26 cellular contexts compared by ENCODE assay signal in genomic region chr13:20093946-20094345, GRCh38.
"Had no signal": no experiment of that assay in that cellular context is flagged by ENCODE, and none has a peak within 500 bp of the region (broad histone marks: within the 10 kb centered on the region; RNA-seq: fewer than 3 reads in every experiment).

No MANE protein-coding gene starts in this region.

- H3K36me3 Mint-ChIP-seq: naive B cell; natural killer cell; stimulated activated effector memory CD8-positive, alpha-beta T cell treated with anti-CD3 and anti-CD28 coated beads, Interleukin-12 subunit alpha, Interleukin-12 subunit beta, amount 100 ng/mL, for 72 hours had no signal

- H3K27ac Mint-ChIP-seq: naive B cell; natural killer cell; nephron progenitor cell; neural progenitor cell; stimulated activated effector memory CD8-positive, alpha-beta T cell treated with anti-CD3 and anti-CD28 coated beads, Interleukin-12 subunit alpha, Interleukin-12 subunit beta, amount 100 ng/mL, for 72 hours; stimulated activated naive CD8-positive, alpha-beta T cell treated with anti-CD3 and anti-CD28 coated beads, Interleukin-15, Interleukin-2, amounts not matched to agents 100 ng/mL and 50 ng/mL, for 24 hours had no signal

- H3K9me3 ChIP-seq: left lung, lower lobe of right lung, neutrophil, spleen, suprapubic skin, thoracic aorta, tibial artery, upper lobe of right lung had no signal

- H3K4me2 ChIP-seq: hepatocyte, neural progenitor cell had no signal

- H3K4me1 Mint-ChIP-seq: naive B cell; natural killer cell; stimulated activated effector memory CD8-positive, alpha-beta T cell treated with anti-CD3 and anti-CD28 coated beads, Interleukin-12 subunit alpha, Interleukin-12 subunit beta, amount 100 ng/mL, for 72 hours had no signal

- H3K4me3 Mint-ChIP-seq: naive B cell; natural killer cell; nephron progenitor cell; neural progenitor cell; stimulated activated effector memory CD8-positive, alpha-beta T cell treated with anti-CD3 and anti-CD28 coated beads, Interleukin-12 subunit alpha, Interleukin-12 subunit beta, amount 100 ng/mL, for 72 hours; stimulated activated naive CD8-positive, alpha-beta T cell treated with anti-CD3 and anti-CD28 coated beads, Interleukin-15, Interleukin-2, amounts not matched to agents 100 ng/mL and 50 ng/mL, for 24 hours had no signal

- DNase-seq: islet precursor cell; left cardiac atrium; left lung; lower lobe of right lung; mammary epithelial cell; mesenchymal stem cell; naive B cell; natural killer cell; nephron progenitor cell; occipital lobe; right cardiac atrium; spleen; stimulated activated CD4-positive, alpha-beta T cell treated with anti-CD3 and anti-CD28 coated beads, Interleukin-4, amount 100 ng/mL, for 24 hours; stimulated activated naive CD4-positive, alpha-beta T cell; tibial artery; upper lobe of right lung had no signal

- H3K27me3 Mint-ChIP-seq: stimulated activated naive CD8-positive, alpha-beta T cell treated with anti-CD3 and anti-CD28 coated beads, Interleukin-15, Interleukin-2, amounts not matched to agents 100 ng/mL and 50 ng/mL, for 24 hours had no signal

- H3K27ac ChIP-seq: hepatocyte, left lung, lower lobe of right lung, neural progenitor cell, neutrophil, parathyroid adenoma, skin epidermis, spleen, suprapubic skin, thoracic aorta, tibial artery, upper lobe of right lung had no signal

- H2AFZ ChIP-seq: hepatocyte, neural progenitor cell, parathyroid adenoma had no signal

- H3K27me3 ChIP-seq: hepatocyte, neural progenitor cell, upper lobe of right lung had no signal

- H3K79me2 ChIP-seq: hepatocyte, parathyroid adenoma had no signal

- H3K9ac ChIP-seq: neural progenitor cell, parathyroid adenoma had no signal

- H3K36me3 ChIP-seq: left lung, lower lobe of right lung, neural progenitor cell, neutrophil, spleen, suprapubic skin, thoracic aorta, tibial artery, upper lobe of right lung had no signal

- H3K4me3 ChIP-seq: hepatocyte, left lung, lower lobe of right lung, neural progenitor cell, skin epidermis, spleen, suprapubic skin, thoracic aorta, tibial artery, upper lobe of right lung had no signal

- H3K4me1 ChIP-seq: left lung, lower lobe of right lung, neural progenitor cell, parathyroid adenoma, spleen, suprapubic skin, tibial artery, upper lobe of right lung had no signal

- FAIRE-seq: urothelium cell line had no signal

- H3K9me3 Mint-ChIP-seq: naive B cell; natural killer cell; nephron progenitor cell; neural progenitor cell; stimulated activated effector memory CD8-positive, alpha-beta T cell treated with anti-CD3 and anti-CD28 coated beads, Interleukin-12 subunit alpha, Interleukin-12 subunit beta, amount 100 ng/mL, for 72 hours; stimulated activated naive CD8-positive, alpha-beta T cell treated with anti-CD3 and anti-CD28 coated beads, Interleukin-15, Interleukin-2, amounts not matched to agents 100 ng/mL and 50 ng/mL, for 24 hours had no signal
